Comparison of ENCODE assay signal across 1 cellular context in the genomic region with DNA sequence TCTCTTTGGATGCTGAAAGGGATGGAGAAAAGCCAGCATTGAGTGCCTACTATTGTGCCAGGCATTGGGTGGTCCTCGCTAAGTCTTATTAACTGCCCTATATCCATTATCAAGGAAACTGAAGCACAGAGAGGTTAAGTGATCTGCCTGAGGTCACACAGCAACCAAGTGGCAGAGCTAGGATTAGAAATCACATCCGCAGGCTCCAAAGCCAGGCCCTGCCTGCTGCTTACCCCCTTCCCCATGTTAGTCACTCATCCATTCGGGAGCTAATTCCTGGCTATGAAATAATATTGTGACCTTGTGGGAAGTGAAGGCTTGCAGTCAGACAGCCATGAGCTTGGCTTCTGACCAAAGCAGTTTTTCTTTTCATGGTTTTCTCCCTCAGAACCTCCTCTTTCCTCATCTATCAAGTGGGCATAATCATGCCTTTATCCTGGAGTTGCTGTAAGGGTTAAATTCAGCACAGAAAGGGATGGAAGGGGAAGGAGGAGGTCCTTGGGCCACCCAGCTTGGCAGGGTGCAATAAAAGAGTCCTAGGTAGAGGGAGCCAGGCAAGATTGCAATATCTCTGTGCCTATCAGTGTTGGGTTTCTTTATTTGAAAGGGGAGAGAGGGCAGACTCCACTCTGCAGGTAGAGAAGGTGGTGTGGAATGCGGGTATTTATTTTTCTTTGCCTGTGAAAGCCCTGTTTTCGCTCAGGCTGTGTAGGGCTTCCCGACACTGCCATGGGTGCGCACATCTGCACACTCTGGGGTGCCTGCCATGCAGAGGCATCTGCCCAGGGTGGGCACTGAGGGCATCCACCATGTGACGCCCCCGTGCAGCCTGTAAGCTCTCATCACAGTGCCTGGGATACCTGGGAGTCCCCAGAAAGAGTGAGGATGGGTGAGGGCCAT.
A peak's percentile ranks its signal among the peaks of the same experiment; 100 is the strongest.
TF ChIP-seq lines count a peak whose summit lies in the region.

No MANE protein-coding gene starts in this region.

TF ChIP-seq in HepG2, 621 proteins besides CTCF, POLR2A, EP300 and RAD21:
- TF ChIP-seq PHF20 (CRISPR knock-in tag; IDR thresholded peaks at IDR 0.05) (0 out of 2 replicates have a peak, but pooled peaks have one; percentile 5), ZNF432 (CRISPR knock-in tag; IDR thresholded peaks at IDR 0.05; ENCODE audit: borderline replicate concordance) (no peak), DPF2 (CRISPR knock-in tag; IDR thresholded peaks at IDR 0.05; ENCODE audit: borderline replicate concordance, low read depth) (0 out of 2 replicates have a peak, but pooled peaks have one; percentile 11), ZNF629 (CRISPR knock-in tag; conservative IDR thresholded peaks at IDR 0.05) (0 out of 2 replicates have a peak, but pooled peaks have one; percentile 55), ZNF558 (CRISPR knock-in tag; IDR thresholded peaks at IDR 0.05; ENCODE audit: borderline replicate concordance) (0 out of 2 replicates have a peak, but pooled peaks have one; percentile 44), SALL1 (CRISPR knock-in tag; IDR thresholded peaks at IDR 0.05) (peak; percentile 2; the same call in 1 of the 2 replicates), SP1 (IDR thresholded peaks at IDR 0.05) (no peak), SP1 (CRISPR knock-in tag; IDR thresholded peaks at IDR 0.05) (0 out of 2 replicates have a peak, but pooled peaks have one; percentile 7), HNRNPL (IDR thresholded peaks at IDR 0.05; ENCODE audit: low read depth, low read length) (peak; percentile 49; the same call in 1 of the 2 replicates), ZNF652 (CRISPR knock-in tag; IDR thresholded peaks at IDR 0.05; ENCODE audit: borderline replicate concordance, low read depth) (peak; percentile 95), HMGA1 (CRISPR knock-in tag; conservative IDR thresholded peaks at IDR 0.05) (no peak), ZNF768 (CRISPR knock-in tag; IDR thresholded peaks at IDR 0.05) (peak; percentile 97), ZNF605 (CRISPR knock-in tag; IDR thresholded peaks at IDR 0.05) (peak; percentile 55; the same call in 1 of the 2 replicates), ZFP36 (IDR thresholded peaks at IDR 0.05; ENCODE audit: borderline replicate concordance, low read depth, low read length, partially characterized antibody) (peak; percentile 27), PTBP1 (IDR thresholded peaks at IDR 0.05; ENCODE audit: low read depth, low read length, poor library complexity, severe bottlenecking) (no peak), ZMYM3 (CRISPR knock-in tag; IDR thresholded peaks at IDR 0.05) (peak; percentile 45; the same call in 1 of the 2 replicates)
- TF ChIP-seq, protein P1, sequence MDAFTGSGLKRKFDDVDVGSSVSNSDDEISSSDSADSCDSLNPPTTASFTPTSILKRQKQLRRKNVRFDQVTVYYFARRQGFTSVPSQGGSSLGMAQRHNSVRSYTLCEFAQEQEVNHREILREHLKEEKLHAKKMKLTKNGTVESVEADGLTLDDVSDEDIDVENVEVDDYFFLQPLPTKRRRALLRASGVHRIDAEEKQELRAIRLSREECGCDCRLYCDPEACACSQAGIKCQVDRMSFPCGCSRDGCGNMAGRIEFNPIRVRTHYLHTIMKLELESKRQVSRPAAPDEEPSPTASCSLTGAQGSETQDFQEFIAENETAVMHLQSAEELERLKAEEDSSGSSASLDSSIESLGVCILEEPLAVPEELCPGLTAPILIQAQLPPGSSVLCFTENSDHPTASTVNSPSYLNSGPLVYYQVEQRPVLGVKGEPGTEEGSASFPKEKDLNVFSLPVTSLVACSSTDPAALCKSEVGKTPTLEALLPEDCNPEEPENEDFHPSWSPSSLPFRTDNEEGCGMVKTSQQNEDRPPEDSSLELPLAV (CRISPR knock-in tag; conservative IDR thresholded peaks at IDR 0.05; ENCODE audit: low read depth) = no peak
- TF ChIP-seq, protein P2, sequence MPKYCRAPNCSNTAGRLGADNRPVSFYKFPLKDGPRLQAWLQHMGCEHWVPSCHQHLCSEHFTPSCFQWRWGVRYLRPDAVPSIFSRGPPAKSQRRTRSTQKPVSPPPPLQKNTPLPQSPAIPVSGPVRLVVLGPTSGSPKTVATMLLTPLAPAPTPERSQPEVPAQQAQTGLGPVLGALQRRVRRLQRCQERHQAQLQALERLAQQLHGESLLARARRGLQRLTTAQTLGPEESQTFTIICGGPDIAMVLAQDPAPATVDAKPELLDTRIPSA (CRISPR knock-in tag; IDR thresholded peaks at IDR 0.05; ENCODE audit: borderline replicate concordance) = 0 out of 2 replicates have a peak, but pooled peaks have one; percentile 29
- TF ChIP-seq, protein P3, sequence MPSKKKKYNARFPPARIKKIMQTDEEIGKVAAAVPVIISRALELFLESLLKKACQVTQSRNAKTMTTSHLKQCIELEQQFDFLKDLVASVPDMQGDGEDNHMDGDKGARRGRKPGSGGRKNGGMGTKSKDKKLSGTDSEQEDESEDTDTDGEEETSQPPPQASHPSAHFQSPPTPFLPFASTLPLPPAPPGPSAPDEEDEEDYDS (CRISPR knock-in tag; IDR thresholded peaks at IDR 0.05) = 0 out of 2 replicates have a peak, but pooled peaks have one; percentile 32
- TF ChIP-seq, protein P4, sequence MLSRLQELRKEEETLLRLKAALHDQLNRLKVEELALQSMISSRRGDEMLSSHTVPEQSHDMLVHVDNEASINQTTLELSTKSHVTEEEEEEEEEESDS (CRISPR knock-in tag; IDR thresholded peaks at IDR 0.05; ENCODE audit: borderline replicate concordance) = 0 out of 2 replicates have a peak, but pooled peaks have one; percentile 35
- TF ChIP-seq, protein P5, sequence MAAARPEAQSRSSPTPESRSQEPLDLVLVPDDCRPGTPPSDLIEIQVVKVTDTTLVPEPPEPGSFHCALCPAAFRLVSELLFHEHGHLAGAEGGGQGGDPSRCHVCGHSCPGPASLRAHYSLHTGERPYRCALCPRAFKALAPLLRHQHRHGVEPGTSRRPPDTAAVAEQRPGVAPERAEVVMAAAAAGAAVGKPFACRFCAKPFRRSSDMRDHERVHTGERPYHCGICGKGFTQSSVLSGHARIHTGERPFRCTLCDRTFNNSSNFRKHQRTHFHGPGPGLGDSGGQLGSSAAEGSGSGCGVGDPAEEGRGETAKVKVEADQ (CRISPR knock-in tag; IDR thresholded peaks at IDR 0.05; ENCODE audit: borderline replicate concordance) = 0 out of 2 replicates have a peak, but pooled peaks have one; percentile 15
- TF ChIP-seq, protein P6, sequence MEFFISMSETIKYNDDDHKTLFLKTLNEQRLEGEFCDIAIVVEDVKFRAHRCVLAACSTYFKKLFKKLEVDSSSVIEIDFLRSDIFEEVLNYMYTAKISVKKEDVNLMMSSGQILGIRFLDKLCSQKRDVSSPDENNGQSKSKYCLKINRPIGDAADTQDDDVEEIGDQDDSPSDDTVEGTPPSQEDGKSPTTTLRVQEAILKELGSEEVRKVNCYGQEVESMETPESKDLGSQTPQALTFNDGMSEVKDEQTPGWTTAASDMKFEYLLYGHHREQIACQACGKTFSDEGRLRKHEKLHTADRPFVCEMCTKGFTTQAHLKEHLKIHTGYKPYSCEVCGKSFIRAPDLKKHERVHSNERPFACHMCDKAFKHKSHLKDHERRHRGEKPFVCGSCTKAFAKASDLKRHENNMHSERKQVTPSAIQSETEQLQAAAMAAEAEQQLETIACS (CRISPR knock-in tag; IDR thresholded peaks at IDR 0.05) = no peak
